Comparison of ENCODE assay signal across 12 cellular contexts in genomic region chr3:150798122-150798618, GRCh38. TPM values are rescaled to one million over a fixed set of nuclear protein-coding genes. Genes with fewer than 3 reads are reported as not detected.
A peak's percentile ranks its signal among the peaks of the same experiment; 100 is the strongest.
DNase-seq lines count a peak whose midpoint lies in the region; ATAC-seq lines count a peak whose summit lies in the region.
"Had no signal": no experiment of that assay in that cellular context is flagged by ENCODE, and none has a peak within 500 bp of the region (broad histone marks: within the 10 kb centered on the region; RNA-seq: fewer than 3 reads in every experiment).

No MANE protein-coding gene starts in this region.

- ATAC-seq in HG03175 (IDR thresholded peaks at IDR 0.05; ENCODE audit: unreplicated experiment) = no peak
- ATAC-seq: activated CD4-positive, CD25-positive, alpha-beta regulatory T cell treated with anti-CD3 and anti-CD28 coated beads, Interleukin-2, amount 50 U/mL, for 24 hours; Right ventricle myocardium inferior had no signal

- no peaks in the 10 kb centered on the region for H3K79me1 ChIP-seq in mesendoderm (ENCODE audit: low read length)

- WGBS in mesendoderm (ENCODE audit: extremely low coverage, insufficient coverage, low lambda C conversion rate) = no CpG with 5 or more reads among the region's 4 CpGs

- peak overlapping the region; percentile 64 for H3K4me2 ChIP-seq in BLaER1
- no peak overlapping the region for H3K4me2 ChIP-seq in mesendoderm (ENCODE audit: low read length)

- no peaks in the 10 kb centered on the region for H4K20me1 ChIP-seq in BLaER1

- peak; percentile 17 for DNase-seq in HuH-7 (ENCODE audit: low spot score)
- peak; percentile 8 for DNase-seq in amniotic epithelial cell (ENCODE audit: low read depth)
- DNase-seq in mesendoderm = peak; percentile 51
- DNase-seq in activated naive CD4-positive, alpha-beta T cell treated with Interleukin-2 at 50 U/mL for 16 hours = no peak
- no peak for DNase-seq in ureter (ENCODE audit: low spot score)
- DNase-seq in dermis blood vessel endothelial cell = no peak
- DNase-seq: NCI-H1092 had no signal

- no peak overlapping the region for H3K23ac ChIP-seq in mesendoderm (ENCODE audit: low read length)

- H3K79me2 ChIP-seq in mesendoderm (ENCODE audit: control insufficient read depth, insufficient read depth, low read length) = no peaks in the 10 kb centered on the region

- H3K27me3 ChIP-seq in BLaER1 (no peaks in the 10 kb centered on the region), mesendoderm (ENCODE audit: insufficient read depth, low read length, poor library complexity) (no peaks in the 10 kb centered on the region)

- H3K4me1 ChIP-seq in BLaER1 = peaks cover 11% of the 10 kb centered on the region
- no peaks in the 10 kb centered on the region for H3K4me1 ChIP-seq in mesendoderm (ENCODE audit: control insufficient read depth, low read depth, low read length)

- no peaks in the 10 kb centered on the region for H3K9me3 ChIP-seq in BLaER1

- peak overlapping the region; percentile 69 for H3K56ac ChIP-seq in mesendoderm (ENCODE audit: low read length)

- H3K4ac ChIP-seq in mesendoderm (ENCODE audit: low read depth, low read length) = no peak overlapping the region

- no peak overlapping the region for H4K5ac ChIP-seq in mesendoderm (ENCODE audit: low read length)

- peak overlapping the region; percentile 11 for H3K18ac ChIP-seq in mesendoderm (ENCODE audit: low read length)

- H2BK5ac ChIP-seq in mesendoderm (ENCODE audit: low read length) = peak overlapping the region; percentile 47

- H3K27ac ChIP-seq in BLaER1 = no peak overlapping the region; the same call in 1 of the 2 replicates
- H3K27ac ChIP-seq in mesendoderm (ENCODE audit: low read depth, low read length) = peak overlapping the region; percentile 22
- H3K27ac ChIP-seq: C4-2B had no signal

- H3K36me3 ChIP-seq in BLaER1 (no peaks in the 10 kb centered on the region), mesendoderm (ENCODE audit: control insufficient read depth, insufficient read depth, low read length) (no peaks in the 10 kb centered on the region)

- no peak overlapping the region for H4K8ac ChIP-seq in mesendoderm (ENCODE audit: low read depth, low read length)

- no peak overlapping the region for H2BK15ac ChIP-seq in mesendoderm (replicated peaks; ENCODE audit: low read depth)

- H2BK120ac ChIP-seq in mesendoderm (ENCODE audit: low read depth, low read length) = no peak overlapping the region

- H3K9ac ChIP-seq in BLaER1 (0 out of 2 replicates have a peak overlapping the region, but pooled peaks have one; percentile 7), mesendoderm (ENCODE audit: low read length) (peak overlapping the region; percentile 18)

- no peak overlapping the region for H2AK5ac ChIP-seq in mesendoderm (ENCODE audit: low read length)

- H3K4me3 ChIP-seq in BLaER1 (no peak overlapping the region), mesendoderm (ENCODE audit: low read length) (no peak overlapping the region)

RNA-seq across cellular contexts. Expression of gene SIAH2, which starts 35.2 kb away (rescaled TPM):
- 26.5 TPM for polyA plus RNA-seq in mesendoderm (2013, experiment 1 of 2)
- polyA plus RNA-seq in mesendoderm (2013, experiment 2 of 2) = 27.3 TPM
- 29.9 TPM for total RNA-seq in ureter
- 26.9 and 31.2 TPM in 2 replicates for total RNA-seq in dermis blood vessel endothelial cell

Comparison
In these comparisons a context has a peak if more than half of its experiments do, and no peak if none do; other contexts are left out.
1. DNase-seq: peak in HuH-7 (single experiment), amniotic epithelial cell (single experiment) and mesendoderm (single experiment); none in activated naive CD4-positive, alpha-beta T cell treated with Interleukin-2 at 50 U/mL for 16 hours (single experiment), ureter (single experiment) and dermis blood vessel endothelial cell (single experiment).